ENCODE assay signal across 8 cellular contexts in genomic region chr12:26119391-26119981, GRCh38. TPM values are rescaled to one million over a fixed set of nuclear protein-coding genes. Genes with fewer than 3 reads are reported as not detected.
DNase-seq lines count a peak whose midpoint lies in the region; ATAC-seq and TF ChIP-seq lines count a peak whose summit lies in the region.

No MANE protein-coding gene starts in this region.

- no peaks in the 10 kb centered on the region for H3K36me3 ChIP-seq in lung (ENCODE audit: control insufficient read depth in 2 of 2, insufficient read depth in 2 of 2, low read length in 2 of 2)

- H3K36me3 Mint-ChIP-seq in MCF 10A (ENCODE audit: insufficient read depth, unreplicated experiment) = no peaks in the 10 kb centered on the region

- intact Hi-C loops in MCF 10A (cut with micrococcal nuclease) = loop anchor here (1.0 to 10.0 kb wide), 6 partner anchors 283 to 895 kb away; partner anchors contain the start of gene TM7SF3

- DNase-seq in Ammon's horn (ENCODE audit: low spot score) = peak; percentile 86
- peak; percentile 28 to 63 for DNase-seq in NCI-H446 (lab: John Stamatoyannopoulos, UW)
- peak; percentile 64 for DNase-seq in MCF 10A (ENCODE audit: unreplicated experiment)
- DNase-seq in lung (ENCODE audit: low spot score) = no peak
- DNase-seq in germinal center (ENCODE audit: low spot score) = no peak

- peak; percentile 40 for ATAC-seq in GM19452 (IDR thresholded peaks at IDR 0.05; ENCODE audit: unreplicated experiment)
- ATAC-seq in lung (ENCODE audit: insufficient read depth, low FRiP score) = no peak
- no peak for ATAC-seq in GM21526 (IDR thresholded peaks at IDR 0.05; ENCODE audit: low FRiP score, unreplicated experiment)
- no peak for ATAC-seq in GM21423 (IDR thresholded peaks at IDR 0.05; ENCODE audit: unreplicated experiment)

- POLR2A ChIA-PET in MCF 10A (lab: Yijun Ruan, JAX) = interaction anchor here (0.6 to 8.7 kb wide), 9 partner anchors 22 to 1363 kb away, joined by 3 to 72 read pairs (median 6); no protein-coding TSS in a partner anchor

- CTCF ChIA-PET in MCF 10A (lab: Yijun Ruan, JAX) = interaction anchor here (0.5 to 8.0 kb wide), 47 partner anchors 9 to 765 kb away, joined by 3 to 78 read pairs (median 4); no protein-coding TSS in a partner anchor

- peaks cover 22% of the 10 kb centered on the region for H3K4me1 Mint-ChIP-seq in MCF 10A (ENCODE audit: insufficient read depth, unreplicated experiment)

- H3K9me3 Mint-ChIP-seq in MCF 10A (ENCODE audit: unreplicated experiment) = no peaks in the 10 kb centered on the region

- BruUV-seq in MCF 10A (replicated peaks; lab: Mats Ljungman, UMichigan) = no TSS peak

- no peak overlapping the region for H3K27ac Mint-ChIP-seq in MCF 10A (ENCODE audit: low read depth, unreplicated experiment)

- no peaks in the 10 kb centered on the region for H3K9me3 ChIP-seq in lung (ENCODE audit: control insufficient read depth in 2 of 2, insufficient read depth in 1 of 2, low read length in 1 of 2)

- H3K27ac ChIP-seq in lung (ENCODE audit: low read depth in 1 of 2, low read length in 1 of 2) = peak overlapping the region in 1 of 2 donors; percentile 61

- peaks cover 4% of the 10 kb centered on the region for H3K27me3 Mint-ChIP-seq in MCF 10A (ENCODE audit: insufficient read depth, unreplicated experiment)

- TF ChIP-seq CTCF in MCF 10A (IDR thresholded peaks at IDR 0.05; ENCODE audit: unreplicated experiment) = peak; percentile 63
- peak; percentile 8 for TF ChIP-seq CTCF in lung (IDR thresholded peaks at IDR 0.05; ENCODE audit: control extremely low read depth, extremely low read depth)

- H3K27me3 ChIP-seq in lung (ENCODE audit: control insufficient read depth, insufficient read depth) = no peaks in the 10 kb centered on the region

- no peak overlapping the region for H3K4me3 ChIP-seq in lung

- 25 to 29% methylated on average over 2 of the region's 2 CpGs for WGBS in lung, 2 donors

- H3K4me3 Mint-ChIP-seq in MCF 10A (ENCODE audit: unreplicated experiment) = no peak overlapping the region

- H3K4me1 ChIP-seq in lung (ENCODE audit: control insufficient read depth in 2 of 2, insufficient read depth in 2 of 2, low read length in 2 of 2) = peaks cover 1 to 5% of the 10 kb centered on the region in 2 donors

RNA-seq across cellular contexts. Expression of gene BHLHE41, which starts 5.4 kb away (rescaled TPM):
- total RNA-seq in MCF 10A (2022) (1.1 and 3.4 TPM in 2 replicates), lung (10 to 100 TPM in 1 of 2 donors, 1 to 10 TPM in 1; 1.7 to 39.0 TPM)
- 10 to 100 TPM in 1 of 2 donors, 1 to 10 TPM in 1; 2.7 to 10.7 TPM for polyA plus RNA-seq in lung

Comparison
In these comparisons a context has a peak if more than half of its experiments do, and no peak if none do; other contexts are left out.
1. DNase-seq: peak in Ammon's horn (single experiment), NCI-H446 (2 of 2) and MCF 10A (single experiment); none in lung (single experiment) and germinal center (single experiment).